In the genomic region with DNA sequence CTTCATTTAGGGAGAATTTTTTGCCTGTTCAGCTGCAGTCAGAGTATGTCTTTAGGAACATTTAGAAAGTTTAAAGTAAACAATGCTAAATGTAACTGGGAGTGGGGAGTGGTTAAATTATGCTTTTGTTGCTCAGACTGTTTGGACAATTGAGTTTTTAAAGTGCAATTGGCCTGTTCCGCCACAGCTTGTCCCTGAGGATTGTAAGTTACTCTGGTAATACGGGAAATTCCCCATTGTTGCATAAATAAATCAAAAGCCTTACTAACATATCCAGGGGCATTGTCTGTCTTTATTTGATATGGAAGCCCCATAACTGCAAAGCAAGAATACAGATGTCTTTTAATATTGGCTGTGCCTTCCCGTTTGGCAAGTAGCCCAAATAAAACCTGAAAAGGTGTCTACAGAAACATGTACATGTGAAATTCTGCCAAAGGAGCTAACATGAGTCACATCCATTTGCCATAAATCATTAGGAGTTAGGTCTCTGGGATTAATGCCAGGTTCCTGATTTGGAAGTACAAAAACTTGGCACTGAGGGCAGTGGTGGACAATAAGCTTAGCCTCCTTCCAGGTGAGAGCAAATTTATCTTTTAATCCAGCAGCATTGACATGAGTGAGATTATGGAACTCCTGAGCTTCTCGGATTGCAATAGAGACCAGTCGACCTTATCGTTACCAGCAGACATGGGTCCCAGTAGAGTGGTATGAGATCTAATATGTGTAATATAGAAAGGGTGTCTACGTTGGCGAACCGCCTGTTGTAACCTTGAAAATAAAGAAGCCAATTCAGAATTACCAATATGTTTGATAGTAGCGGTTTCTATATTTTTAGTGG, we compare ENCODE assay signal across 8 cellular contexts. TPM values are rescaled to one million over a fixed set of nuclear protein-coding genes. Genes with fewer than 3 reads are reported as not detected.
DNase-seq lines count a peak whose midpoint lies in the region; TF ChIP-seq lines count a peak whose summit lies in the region.
"Not testable (repeated sequence)": the region's sequence is repeated elsewhere in the genome, so short reads cannot be mapped to it uniquely, and the experiment has no call there.

No MANE protein-coding gene starts in this region.

- peak overlapping the region; percentile 11 for H3K27ac ChIP-seq in AG04450 (ENCODE audit: low read depth, low read length)
- not testable (repeated sequence) for H3K27ac ChIP-seq in prostate gland

- not testable (repeated sequence) for TF ChIP-seq POLR2A in prostate gland (IDR thresholded peaks at IDR 0.05)

- not testable (repeated sequence) for H3K4me3 ChIP-seq in AG04450 (ENCODE audit: low read depth, low read length); prostate gland

- peaks cover 15% of the 10 kb centered on the region for H3K9me3 ChIP-seq in AG04450 (ENCODE audit: control insufficient read depth, insufficient read depth, low read length)
- H3K9me3 ChIP-seq in prostate gland = not testable (repeated sequence)

- H3K4me1 ChIP-seq in prostate gland (replicated peaks) = not testable (repeated sequence)

- TF ChIP-seq CTCF in AG04450 (IDR thresholded peaks at IDR 0.05; ENCODE audit: low read depth, low read length); prostate gland (IDR thresholded peaks at IDR 0.05): not testable (repeated sequence)

- intact Hi-C loops in prostate gland (cut with DNase I) = not testable (repeated sequence)

- 54% methylated on average over 10 of the region's 10 CpGs for WGBS in prostate gland

- H3K27me3 ChIP-seq in AG04450 (ENCODE audit: control insufficient read depth, insufficient read depth, low read length); prostate gland (replicated peaks; ENCODE audit: insufficient read depth): not testable (repeated sequence)

- CTCF ChIA-PET in AG04450 (lab: Charles Lee) = not testable (repeated sequence)

- in situ Hi-C loops in G401 (cut with HindIII; ENCODE audit: low sequenced_read_pairs) = not testable (repeated sequence)

- POLR2A ChIA-PET in AG04450 (lab: Yijun Ruan, JAX) = not testable (repeated sequence)

- H3K36me3 ChIP-seq in prostate gland = not testable (repeated sequence)

- not testable (repeated sequence) for DNase-seq in AG04450 (ENCODE audit: low read depth, low spot score)
- peak; percentile 86 for DNase-seq in G401 (ENCODE audit: low spot score)
- DNase-seq in NCI-H1105 treated with DMSO at 0.1 percent for 48 hours (lab: John Stamatoyannopoulos, UW) = peak; percentile 100
- peak; percentile 57 for DNase-seq in NCI-H345 treated with DMSO at 0.1 percent for 48 hours (lab: John Stamatoyannopoulos, UW; ENCODE audit: unreplicated experiment)
- peak; percentile 47 for DNase-seq in SHP77 treated with DMSO at 0.1 percent for 48 hours (lab: John Stamatoyannopoulos, UW)
- peak; percentile 84 for DNase-seq in cerebellar cortex (ENCODE audit: low spot score)
- peak; percentile 83 for DNase-seq in glomerular endothelial cell (ENCODE audit: extremely low read depth, low read depth, low spot score)
- peak; percentile 73 for DNase-seq in prostate gland (ENCODE audit: low spot score)

RNA-seq across cellular contexts. Expression of gene TULP4, which starts 11.7 kb away (rescaled TPM):
- 12.0 and 15.9 TPM in 2 replicates for polyA plus RNA-seq in AG04450 (2011; rRNA removed)
- polyA minus RNA-seq in AG04450 (2011; rRNA and poly(A)+ RNA removed) = 91.9 and 99.8 TPM in 2 replicates
- total RNA-seq in G401 (2014; rRNA removed; shearing (Covaris generic)) = 34.2 and 68.5 TPM in 2 replicates
- total RNA-seq in glomerular endothelial cell (40.7 and 55.1 TPM in 2 replicates), prostate gland (100 to 1,000 TPM; 111 to 119 TPM)
